ENCODE assay signal across 10 cellular contexts in the genomic region with DNA sequence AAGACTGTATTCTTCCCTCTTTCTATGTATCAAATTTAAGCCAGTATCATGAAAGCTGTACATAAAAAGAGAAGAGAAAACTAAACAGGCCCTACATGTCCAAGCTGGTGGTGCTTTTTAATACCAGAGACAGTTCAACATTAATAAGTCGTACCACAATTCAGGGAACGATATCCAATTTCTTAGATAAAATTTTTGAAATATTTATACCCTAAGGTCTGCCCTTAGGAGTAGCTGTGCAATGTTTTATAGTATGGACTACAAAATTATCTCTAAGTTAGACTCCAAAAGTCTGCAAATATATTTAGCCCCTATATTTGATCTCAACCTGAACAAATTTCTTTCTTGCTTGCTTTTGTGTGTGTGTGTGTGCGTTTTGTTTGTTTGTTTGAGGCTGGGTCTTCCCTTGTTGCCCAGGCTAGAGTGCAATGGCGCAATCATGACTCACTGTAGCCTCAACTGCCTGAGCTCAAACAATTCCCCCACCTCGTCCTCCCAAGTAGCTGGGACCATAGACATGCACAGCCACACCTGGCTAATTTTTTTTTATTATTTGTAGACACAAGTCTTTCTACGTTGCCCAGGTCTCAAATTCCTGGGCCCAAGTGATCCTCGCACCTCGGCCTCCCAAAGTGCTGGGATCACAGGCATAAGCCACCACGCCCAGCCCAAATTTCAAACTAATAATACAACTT. TPM values are rescaled to one million over a fixed set of nuclear protein-coding genes. Genes with fewer than 3 reads are reported as not detected.
DNase-seq lines count a peak whose midpoint lies in the region; ATAC-seq and TF ChIP-seq lines count a peak whose summit lies in the region.
"Had no signal": no experiment of that assay in that cellular context is flagged by ENCODE, and none has a peak within 500 bp of the region (broad histone marks: within the 10 kb centered on the region; RNA-seq: fewer than 3 reads in every experiment).

No MANE protein-coding gene starts in this region.

- no peak overlapping the region for H3K4me2 ChIP-seq in neural progenitor cell

- H3K36me3 Mint-ChIP-seq in T-helper 17 cell (ENCODE audit: low read depth) (no peaks in the 10 kb centered on the region), neural progenitor cell (no peaks in the 10 kb centered on the region)
- H3K36me3 Mint-ChIP-seq: activated naive CD8-positive, alpha-beta T cell treated with anti-CD3 and anti-CD28 coated beads for 36 hours had no signal

- 69% methylated on average over 9 of the region's 9 CpGs for WGBS in suprapubic skin

- H3K27me3 Mint-ChIP-seq in T-helper 17 cell (no peaks in the 10 kb centered on the region), neural progenitor cell (ENCODE audit: insufficient read depth, low read depth) (no peaks in the 10 kb centered on the region)
- H3K27me3 Mint-ChIP-seq: activated naive CD8-positive, alpha-beta T cell treated with anti-CD3 and anti-CD28 coated beads for 36 hours had no signal

- H3K9ac ChIP-seq in HUES6 (ENCODE audit: low read length) (no peak overlapping the region), neural progenitor cell (no peak overlapping the region)

- ATAC-seq in T-helper 17 cell: no peak

- H3K36me3 ChIP-seq in HUES6 (ENCODE audit: control insufficient read depth, insufficient read depth, low read length): no peaks in the 10 kb centered on the region
- no peaks in the 10 kb centered on the region for H3K36me3 ChIP-seq in suprapubic skin
- H3K36me3 ChIP-seq in neural progenitor cell: no peaks in the 10 kb centered on the region
- no peaks in the 10 kb centered on the region for H3K36me3 ChIP-seq in H7 (replicated peaks; ENCODE audit: control insufficient read depth, insufficient read depth, low read length)

- H3K4me3 Mint-ChIP-seq in T-helper 17 cell: no peak overlapping the region
- no peak overlapping the region for H3K4me3 Mint-ChIP-seq in neural progenitor cell
- H3K4me3 Mint-ChIP-seq: activated naive CD8-positive, alpha-beta T cell treated with anti-CD3 and anti-CD28 coated beads for 36 hours had no signal

- H3K27me3 ChIP-seq in HUES6 (ENCODE audit: control insufficient read depth, insufficient read depth, low read length): no peaks in the 10 kb centered on the region
- no peaks in the 10 kb centered on the region for H3K27me3 ChIP-seq in suprapubic skin
- H3K27me3 ChIP-seq in neural progenitor cell: no peaks in the 10 kb centered on the region
- H3K27me3 ChIP-seq in H7 (ENCODE audit: control insufficient read depth, insufficient read depth, low read length): no peaks in the 10 kb centered on the region

- TF ChIP-seq CTCF in suprapubic skin (IDR thresholded peaks at IDR 0.05) (no peak), neural progenitor cell (IDR thresholded peaks at IDR 0.05) (no peak)

- H3K4me3 ChIP-seq in HUES6 (ENCODE audit: low read depth, low read length) (no peak overlapping the region), suprapubic skin (no peak overlapping the region), neural progenitor cell (no peak overlapping the region), H7 (ENCODE audit: insufficient read depth, low read depth, low read length) (no peak overlapping the region)

- no peak for TF ChIP-seq EP300 in suprapubic skin (IDR thresholded peaks at IDR 0.05)

- no peak for DNase-seq in T-helper 17 cell
- DNase-seq in iris pigment epithelial cell (ENCODE audit: low read depth): peak; percentile 70
- DNase-seq in suprapubic skin (ENCODE audit: low spot score in 2 of 2): no peak
- no peak for DNase-seq in neural progenitor cell (ENCODE audit: low spot score)
- no peak for DNase-seq in H7
- DNase-seq in NCI-H748 (lab: John Stamatoyannopoulos, UW; ENCODE audit: unreplicated experiment): no peak
- DNase-seq: activated CD4-positive, CD25-positive, alpha-beta regulatory T cell; activated naive CD8-positive, alpha-beta T cell treated with anti-CD3 and anti-CD28 coated beads for 36 hours; posterior cingulate gyrus had no signal

- peaks cover 5% of the 10 kb centered on the region; the same call in 1 of the 2 replicates for H3K4me1 ChIP-seq in HUES6 (ENCODE audit: control insufficient read depth, insufficient read depth, low read length)
- H3K4me1 ChIP-seq in suprapubic skin: peaks cover 21% of the 10 kb centered on the region
- peaks cover 3% of the 10 kb centered on the region for H3K4me1 ChIP-seq in neural progenitor cell

- peaks cover 13% of the 10 kb centered on the region for H3F3A ChIP-seq in neural progenitor cell (ENCODE audit: low read depth)

- no peak for TF ChIP-seq POLR2A in suprapubic skin (IDR thresholded peaks at IDR 0.05)

- H3K79me2 ChIP-seq in neural progenitor cell (ENCODE audit: low read depth): peaks cover 68% of the 10 kb centered on the region

- no peaks in the 10 kb centered on the region for H3K9me3 Mint-ChIP-seq in neural progenitor cell
- H3K9me3 Mint-ChIP-seq: activated naive CD8-positive, alpha-beta T cell treated with anti-CD3 and anti-CD28 coated beads for 36 hours had no signal

- H3K27ac ChIP-seq in HUES6 (ENCODE audit: low read depth, low read length): 0 out of 2 replicates have a peak overlapping the region, but pooled peaks have one; percentile 19
- peak overlapping the region; percentile 42 for H3K27ac ChIP-seq in suprapubic skin
- no peak overlapping the region for H3K27ac ChIP-seq in neural progenitor cell

- H3K9me3 ChIP-seq in HUES6 (ENCODE audit: control insufficient read depth, insufficient read depth, low read depth, low read length) (no peaks in the 10 kb centered on the region), T-helper 17 cell (ENCODE audit: control insufficient read depth, low read length, poor library complexity, severe bottlenecking) (no peaks in the 10 kb centered on the region), suprapubic skin (no peaks in the 10 kb centered on the region), neural progenitor cell (ENCODE audit: low read depth) (no peaks in the 10 kb centered on the region)

- H2AFZ ChIP-seq in neural progenitor cell (replicated peaks): no peak overlapping the region

- H3K27ac Mint-ChIP-seq in T-helper 17 cell: peak overlapping the region; percentile 34
- no peak overlapping the region for H3K27ac Mint-ChIP-seq in neural progenitor cell
- H3K27ac Mint-ChIP-seq: activated naive CD8-positive, alpha-beta T cell treated with anti-CD3 and anti-CD28 coated beads for 36 hours had no signal

- peaks cover 8% of the 10 kb centered on the region for H3K4me1 Mint-ChIP-seq in T-helper 17 cell
- H3K4me1 Mint-ChIP-seq in neural progenitor cell: no peaks in the 10 kb centered on the region

- H4K20me1 ChIP-seq in neural progenitor cell (ENCODE audit: low read depth): peaks cover 30% of the 10 kb centered on the region

RNA-seq across cellular contexts. Expression of gene ARHGAP19, which starts 13.2 kb away (rescaled TPM):
- total RNA-seq in T-helper 17 cell (10 to 100 TPM in 1 of 2 donors, 1 to 10 TPM in 1; 9.3 to 15.7 TPM), suprapubic skin (10 to 100 TPM in 3 of 4 donors, 1 to 10 TPM in 1; 8.0 to 12.8 (median 11.2) TPM), neural progenitor cell (ENCODE audit: low replicate concordance) (58.9 and 88.8 TPM in 2 replicates)
- 38.7 and 54.0 TPM in 2 replicates for total RNA-seq in H7 (2014; rRNA removed; shearing (Covaris generic))

RNA-seq across cellular contexts. Expression of gene FRAT1, which starts 39.8 kb away (rescaled TPM):
- 10 to 100 TPM; 24.4 to 26.5 TPM for total RNA-seq in T-helper 17 cell
- 1 to 10 TPM; 5.2 to 8.4 (median 7.2) TPM for total RNA-seq in suprapubic skin
- 2.0 and 8.8 TPM in 2 replicates for total RNA-seq in neural progenitor cell (ENCODE audit: low replicate concordance)
- 5.2 and 6.2 TPM in 2 replicates for total RNA-seq in H7 (2014; rRNA removed; shearing (Covaris generic))

RNA-seq across cellular contexts. Expression of gene FRAT2, which starts 55.3 kb away (rescaled TPM):
- 10 to 100 TPM; 16.8 to 21.7 TPM for total RNA-seq in T-helper 17 cell
- total RNA-seq in suprapubic skin: 10 to 100 TPM; 30.9 to 58.0 (median 38.4) TPM
- 14.9 and 27.4 TPM in 2 replicates for total RNA-seq in neural progenitor cell (ENCODE audit: low replicate concordance)
- total RNA-seq in H7 (2014; rRNA removed; shearing (Covaris generic)): 46.8 and 67.0 TPM in 2 replicates
